ENCODE assay signal across 19 cellular contexts in the genomic region with DNA sequence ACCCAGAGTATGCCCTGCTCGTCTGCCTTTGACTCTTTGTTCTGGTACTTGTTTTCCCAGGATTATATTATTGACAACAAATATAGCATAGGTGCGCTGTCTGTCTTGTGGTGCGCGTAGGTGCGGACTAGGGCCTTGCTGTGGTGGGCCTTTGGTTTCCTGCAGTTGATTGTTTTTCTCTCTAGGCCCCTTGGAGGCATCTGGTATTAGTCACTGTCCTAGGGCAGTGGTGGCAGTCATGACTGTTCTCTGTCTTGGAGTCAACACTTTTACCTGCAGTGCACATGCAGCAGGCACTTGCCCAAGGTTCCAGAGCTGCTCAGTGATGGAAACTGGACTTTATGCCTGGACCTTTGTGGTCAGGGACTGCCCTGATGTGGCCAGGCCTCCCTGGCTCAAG. TPM values are rescaled to one million over a fixed set of nuclear protein-coding genes. Genes with fewer than 3 reads are reported as not detected.
DNase-seq lines count a peak whose midpoint lies in the region; ATAC-seq and TF ChIP-seq lines count a peak whose summit lies in the region.
"Had no signal": no experiment of that assay in that cellular context is flagged by ENCODE, and none has a peak within 500 bp of the region (broad histone marks: within the 10 kb centered on the region; RNA-seq: fewer than 3 reads in every experiment).

No MANE protein-coding gene starts in this region.

- H3K27ac ChIP-seq in cingulate gyrus (ENCODE audit: low read depth, low read length): peak overlapping the region; percentile 78
- H3K27ac ChIP-seq: left lung, right atrium auricular region, RWPE1, stomach had no signal

- no peak for TF ChIP-seq CTCF in activated CD8-positive, alpha-beta T cell treated with anti-CD3 and anti-CD28 coated beads for 36 hours (IDR thresholded peaks at IDR 0.05)

- POLR2A ChIA-PET in activated CD8-positive, alpha-beta T cell treated with anti-CD3 and anti-CD28 coated beads for 36 hours (lab: Charles Lee): interaction anchor here (1.1 to 1.4 kb wide), 3 partner anchors 11 to 35 kb away, joined by 4 to 6 read pairs (median 4); partner anchors contain the start of gene DENND6B

- peak overlapping the region; percentile 85 for H3K27ac Mint-ChIP-seq in activated CD8-positive, alpha-beta T cell treated with anti-CD3 and anti-CD28 coated beads for 36 hours

- H3K4me1 Mint-ChIP-seq in activated T-cell treated with anti-CD3 and anti-CD28 coated beads, Interleukin-2, amount 50 U/mL, for 4 hours (ENCODE audit: low read depth): peaks cover 47% of the 10 kb centered on the region
- peaks cover 56% of the 10 kb centered on the region for H3K4me1 Mint-ChIP-seq in activated CD8-positive, alpha-beta T cell treated with anti-CD3 and anti-CD28 coated beads for 36 hours (ENCODE audit: low read depth)

- intact Hi-C loops in activated CD8-positive, alpha-beta T cell treated with anti-CD3 and anti-CD28 coated beads for 36 hours (cut with micrococcal nuclease): no loop called here

- ATAC-seq in activated T-cell treated with anti-CD3 and anti-CD28 coated beads, Interleukin-2, amount 50 U/mL, for 4 hours: peak; percentile 79 to 88
- peak; percentile 90 for ATAC-seq in activated CD8-positive, alpha-beta T cell treated with anti-CD3 and anti-CD28 coated beads for 36 hours
- peak; percentile 93 for ATAC-seq in stimulated activated naive CD8-positive, alpha-beta T cell treated with anti-CD3 and anti-CD28 coated beads, Interleukin-15, Interleukin-2, amounts not matched to agents 100 U/mL and 50 U/mL, for 24 hours
- ATAC-seq in GM21529 (IDR thresholded peaks at IDR 0.05; ENCODE audit: unreplicated experiment): no peak
- ATAC-seq: left lung had no signal

- no peak overlapping the region for H3K4me3 Mint-ChIP-seq in activated T-cell treated with anti-CD3 and anti-CD28 coated beads, Interleukin-2, amount 50 U/mL, for 4 hours
- peak overlapping the region; percentile 31 for H3K4me3 Mint-ChIP-seq in activated CD8-positive, alpha-beta T cell treated with anti-CD3 and anti-CD28 coated beads for 36 hours

- DNase-seq in activated T-cell treated with anti-CD3 and anti-CD28 coated beads, Interleukin-2, amount 50 U/mL, for 4 hours: no peak
- no peak for DNase-seq in activated T-cell treated with anti-CD3 and anti-CD28 coated beads, Interleukin-2, amount 50 U/mL, for 1 hour
- DNase-seq in activated CD8-positive, alpha-beta T cell treated with anti-CD3 and anti-CD28 coated beads for 36 hours: peak; percentile 69
- DNase-seq in stimulated activated naive CD8-positive, alpha-beta T cell treated with anti-CD3 and anti-CD28 coated beads, Interleukin-15, Interleukin-2, amounts not matched to agents 100 U/mL and 50 U/mL, for 24 hours: peak; percentile 25
- DNase-seq in NCI-H1092 (lab: John Stamatoyannopoulos, UW) (no peak), NCI-H446 treated with DMSO at 0.1 percent for 48 hours (lab: John Stamatoyannopoulos, UW) (no peak)
- DNase-seq: ACHN; DMS79; effector memory CD4-positive, alpha-beta T cell; GOT3; left lung; NCI-H2081; NCI-H524; occipital lobe; stomach had no signal

- CTCF ChIA-PET in activated CD8-positive, alpha-beta T cell treated with anti-CD3 and anti-CD28 coated beads for 36 hours (lab: Charles Lee): interaction anchor here (1.3 to 2.8 kb wide), 6 partner anchors 10 to 112 kb away, joined by 3 to 13 read pairs (median 6); no protein-coding TSS in a partner anchor

- H3K27me3 Mint-ChIP-seq in activated T-cell treated with anti-CD3 and anti-CD28 coated beads, Interleukin-2, amount 50 U/mL, for 4 hours (ENCODE audit: low read depth): no peaks in the 10 kb centered on the region
- H3K27me3 Mint-ChIP-seq in activated CD8-positive, alpha-beta T cell treated with anti-CD3 and anti-CD28 coated beads for 36 hours: no peaks in the 10 kb centered on the region

- H3K9me3 Mint-ChIP-seq in activated T-cell treated with anti-CD3 and anti-CD28 coated beads, Interleukin-2, amount 50 U/mL, for 4 hours: no peaks in the 10 kb centered on the region
- no peaks in the 10 kb centered on the region for H3K9me3 Mint-ChIP-seq in activated CD8-positive, alpha-beta T cell treated with anti-CD3 and anti-CD28 coated beads for 36 hours

- H3K36me3 Mint-ChIP-seq in activated T-cell treated with anti-CD3 and anti-CD28 coated beads, Interleukin-2, amount 50 U/mL, for 4 hours (ENCODE audit: insufficient read depth): peaks cover 26% of the 10 kb centered on the region
- H3K36me3 Mint-ChIP-seq in activated CD8-positive, alpha-beta T cell treated with anti-CD3 and anti-CD28 coated beads for 36 hours (ENCODE audit: low read depth): peaks cover 20% of the 10 kb centered on the region

RNA-seq across cellular contexts. Expression of gene PPP6R2, which starts 18.6 kb away (rescaled TPM):
- total RNA-seq in activated T-cell treated with anti-CD3 and anti-CD28 coated beads, Interleukin-2, amount 50 U/mL, for 4 hours: 10 to 100 TPM; 41.4 to 52.6 (median 43.3) TPM
- total RNA-seq in activated CD8-positive, alpha-beta T cell treated with anti-CD3 and anti-CD28 coated beads for 36 hours: 10 to 100 TPM; 44.2 to 44.3 TPM

RNA-seq across cellular contexts. Expression of gene DENND6B, which starts 34.9 kb away (rescaled TPM):
- total RNA-seq in activated T-cell treated with anti-CD3 and anti-CD28 coated beads, Interleukin-2, amount 50 U/mL, for 4 hours: 1 to 10 TPM; 1.0 to 1.6 (median 1.3) TPM
- total RNA-seq in activated CD8-positive, alpha-beta T cell treated with anti-CD3 and anti-CD28 coated beads for 36 hours: 1 to 10 TPM; 4.6 to 5.3 TPM

RNA-seq across cellular contexts. Expression of gene PLXNB2, which starts 54.2 kb away (rescaled TPM):
- 1 to 10 TPM; 4.0 to 4.8 (median 4.7) TPM for total RNA-seq in activated T-cell treated with anti-CD3 and anti-CD28 coated beads, Interleukin-2, amount 50 U/mL, for 4 hours
- 10 to 100 TPM; 22.1 to 26.4 TPM for total RNA-seq in activated CD8-positive, alpha-beta T cell treated with anti-CD3 and anti-CD28 coated beads for 36 hours

Comparison
In these comparisons a context has a peak if more than half of its experiments do, and no peak if none do; other contexts are left out.
1. DNase-seq: peak in activated CD8-positive, alpha-beta T cell treated with anti-CD3 and anti-CD28 coated beads for 36 hours (single experiment) and stimulated activated naive CD8-positive, alpha-beta T cell treated with anti-CD3 and anti-CD28 coated beads, Interleukin-15, Interleukin-2, amounts not matched to agents 100 U/mL and 50 U/mL, for 24 hours (single experiment); none in activated T-cell treated with anti-CD3 and anti-CD28 coated beads, Interleukin-2, amount 50 U/mL, for 4 hours (single experiment), activated T-cell treated with anti-CD3 and anti-CD28 coated beads, Interleukin-2, amount 50 U/mL, for 1 hour (single experiment), NCI-H1092 (single experiment) and NCI-H446 treated with DMSO at 0.1 percent for 48 hours (single experiment).
2. RNA of gene PLXNB2, which starts 54.2 kb away (total RNA-seq): 22.1 to 26.4 TPM in activated CD8-positive, alpha-beta T cell treated with anti-CD3 and anti-CD28 coated beads for 36 hours; 4.0 to 4.8 TPM in activated T-cell treated with anti-CD3 and anti-CD28 coated beads, Interleukin-2, amount 50 U/mL, for 4 hours; every median in the first group is over 4 times any median in the second.